In genomic region chr9:109767814-109768213, GRCh38 we compare ENCODE assay signal across 1 cellular context.
TF ChIP-seq lines count a peak whose summit lies in the region.

No MANE protein-coding gene starts in this region.

TF ChIP-seq in IMR-90, 13 proteins besides CTCF, POLR2A, EP300 and RAD21 (continued from another document):
- TF ChIP-seq NFE2L2 (IDR thresholded peaks at IDR 0.05; ENCODE audit: low read depth, low read length) = no peak
- TF ChIP-seq BHLHE40 (IDR thresholded peaks at IDR 0.05; ENCODE audit: low read depth, low read length) = no peak
- TF ChIP-seq FOS (IDR thresholded peaks at IDR 0.05; ENCODE audit: low read depth, low read length) = no peak
- TF ChIP-seq MAZ (IDR thresholded peaks at IDR 0.05; ENCODE audit: borderline replicate concordance, low read depth, low read length) = no peak
- TF ChIP-seq, protein P1, sequence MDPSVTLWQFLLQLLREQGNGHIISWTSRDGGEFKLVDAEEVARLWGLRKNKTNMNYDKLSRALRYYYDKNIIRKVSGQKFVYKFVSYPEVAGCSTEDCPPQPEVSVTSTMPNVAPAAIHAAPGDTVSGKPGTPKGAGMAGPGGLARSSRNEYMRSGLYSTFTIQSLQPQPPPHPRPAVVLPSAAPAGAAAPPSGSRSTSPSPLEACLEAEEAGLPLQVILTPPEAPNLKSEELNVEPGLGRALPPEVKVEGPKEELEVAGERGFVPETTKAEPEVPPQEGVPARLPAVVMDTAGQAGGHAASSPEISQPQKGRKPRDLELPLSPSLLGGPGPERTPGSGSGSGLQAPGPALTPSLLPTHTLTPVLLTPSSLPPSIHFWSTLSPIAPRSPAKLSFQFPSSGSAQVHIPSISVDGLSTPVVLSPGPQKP (IDR thresholded peaks at IDR 0.05; ENCODE audit: borderline replicate concordance, low read depth, low read length) = no peak
- TF ChIP-seq RCOR1 (IDR thresholded peaks at IDR 0.05; ENCODE audit: insufficient replicate concordance, low read length) = no peak
- TF ChIP-seq CEBPB (IDR thresholded peaks at IDR 0.05; ENCODE audit: low read depth, low read length) = no peak
- TF ChIP-seq SMC3 (IDR thresholded peaks at IDR 0.05; ENCODE audit: low read depth, low read length) = no peak
TF ChIP-seq in IMR-90: peak in this region for 0.
